1 cellular context compared by ENCODE assay signal in the genomic region with DNA sequence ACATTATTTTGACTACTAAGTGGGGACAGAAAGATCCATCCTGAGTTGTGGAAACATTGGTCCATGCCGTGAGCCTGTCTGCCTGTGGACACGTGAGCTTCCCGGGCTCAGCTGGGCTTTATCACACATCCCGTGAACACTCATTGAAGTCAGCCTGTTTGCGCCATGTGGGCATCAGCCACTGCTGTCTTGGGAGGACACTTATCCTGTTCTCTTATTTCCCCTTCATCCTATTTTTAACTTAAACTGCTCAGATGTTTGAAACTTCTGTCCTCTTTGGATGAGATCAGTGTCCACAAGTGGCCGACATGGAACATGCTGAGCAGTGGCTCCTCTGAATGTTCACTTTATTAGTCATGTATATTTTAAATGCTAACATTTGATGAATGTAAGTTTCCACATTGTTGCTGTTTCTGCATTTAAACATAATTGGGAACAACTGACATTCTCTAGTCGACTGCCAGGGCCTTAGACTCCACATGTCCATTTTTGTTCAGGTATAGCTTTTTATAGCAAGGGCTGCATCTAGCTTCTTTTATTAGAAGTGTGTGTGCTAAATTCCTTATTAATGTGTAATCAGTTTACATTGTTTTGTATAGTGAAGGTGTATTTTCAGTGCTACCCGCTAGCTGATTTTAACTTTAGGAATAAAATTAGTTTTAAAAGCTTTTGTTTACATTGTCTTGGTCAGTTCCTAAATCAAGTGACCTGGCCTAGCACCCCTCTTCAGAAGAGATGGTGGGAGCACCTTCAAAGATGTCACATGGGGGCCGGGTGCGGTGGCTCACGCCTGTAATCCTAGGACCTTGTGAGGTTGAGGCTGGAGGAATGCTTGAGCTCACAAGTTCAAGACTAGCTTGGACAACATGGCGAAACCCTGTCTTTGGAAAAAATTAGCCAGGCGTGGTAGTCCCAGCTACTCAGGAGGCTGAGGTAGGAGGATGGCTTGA.
TF ChIP-seq lines count a peak whose summit lies in the region.

No MANE protein-coding gene starts in this region.

TF ChIP-seq in endothelial cell of umbilical vein, 7 proteins besides CTCF, POLR2A, EP300 and RAD21:
- TF ChIP-seq FOS (IDR thresholded peaks at IDR 0.05; ENCODE audit: borderline replicate concordance, insufficient read depth, low read length) = no peak
- TF ChIP-seq POLR2AphosphoS5 (IDR thresholded peaks at IDR 0.05; ENCODE audit: insufficient read depth, low read depth, low read length) = no peak
- no peak for TF ChIP-seq EZH2 (IDR thresholded peaks at IDR 0.05; ENCODE audit: borderline replicate concordance, low read depth, low read length, severe bottlenecking)
- TF ChIP-seq JUN (IDR thresholded peaks at IDR 0.05; ENCODE audit: borderline replicate concordance, insufficient read depth, insufficient read length, low read depth) = no peak
- no peak for TF ChIP-seq GATA2 (IDR thresholded peaks at IDR 0.05; ENCODE audit: insufficient read depth, insufficient read length, low read depth, low read length)
- no peak for TF ChIP-seq MYC (IDR thresholded peaks at IDR 0.05; ENCODE audit: low read depth, low read length)
